3 cellular contexts compared by ENCODE assay signal in the genomic region with DNA sequence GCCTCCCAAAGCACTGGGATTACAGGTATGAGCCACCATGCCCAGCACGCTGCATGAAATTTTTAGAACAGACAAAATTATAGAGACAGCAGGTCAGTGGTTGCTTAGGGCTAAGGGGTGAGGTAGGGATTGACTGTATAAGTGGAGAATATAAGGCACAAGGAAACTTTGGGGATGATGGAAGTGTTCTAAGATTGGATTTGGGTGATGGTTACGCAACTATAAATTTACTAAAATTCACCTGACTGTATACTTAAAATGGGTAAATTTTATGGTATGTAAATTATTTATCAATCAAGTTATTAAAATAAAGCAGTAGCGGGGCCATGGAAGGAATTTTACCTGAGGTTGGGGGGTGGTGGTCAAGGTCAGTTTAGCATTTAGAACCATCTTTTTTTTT.
A peak's percentile ranks its signal among the peaks of the same experiment; 100 is the strongest.
TF ChIP-seq lines count a peak whose summit lies in the region.

No MANE protein-coding gene starts in this region.

TF ChIP-seq in HEK293, 187 proteins besides CTCF, POLR2A, EP300 and RAD21:
- no peak for TF ChIP-seq ZBTB20 (tag by site-specific recombination; IDR thresholded peaks at IDR 0.05)
- TF ChIP-seq EGR2 (tag by site-specific recombination; IDR thresholded peaks at IDR 0.05; ENCODE audit: low read depth), result no peak
- TF ChIP-seq ZNF560 (tag by site-specific recombination; IDR thresholded peaks at IDR 0.05; ENCODE audit: borderline replicate concordance), result no peak
- TF ChIP-seq ZNF677 (tag by site-specific recombination; IDR thresholded peaks at IDR 0.05), result no peak
- peak; percentile 46; the same call in 1 of the 2 replicates for TF ChIP-seq ZNF133 (tag by site-specific recombination; IDR thresholded peaks at IDR 0.05)

TF ChIP-seq in IMR-90, 13 proteins besides CTCF, POLR2A, EP300 and RAD21:
- TF ChIP-seq CEBPB (IDR thresholded peaks at IDR 0.05; ENCODE audit: low read depth, low read length) (peak; percentile 54; the same call in 1 of the 2 replicates), FOS (IDR thresholded peaks at IDR 0.05; ENCODE audit: low read depth, low read length) (no peak)

TF ChIP-seq in K562, 482 proteins besides CTCF, POLR2A, EP300 and RAD21:
- TF ChIP-seq CEBPB (tag; IDR thresholded peaks at IDR 0.05), result peak; percentile 61
- TF ChIP-seq RFX5 (IDR thresholded peaks at IDR 0.05; ENCODE audit: low read depth, low read length), result no peak
- no peak for TF ChIP-seq CEBPG (CRISPR knock-in tag; IDR thresholded peaks at IDR 0.05)
- peak; percentile 29 to 38; a peak in 1 of 4 replicates for TF ChIP-seq CEBPG (tag; conservative IDR thresholded peaks at IDR 0.05 in 1 of 2, IDR thresholded peaks at IDR 0.05 in 1 of 2)
- no peak for TF ChIP-seq KLF16 (IDR thresholded peaks at IDR 0.05)
